ENCODE assay signal across 8 cellular contexts in genomic region chr15:43799945-43800285, GRCh38. TPM values are rescaled to one million over a fixed set of nuclear protein-coding genes. Genes with fewer than 3 reads are reported as not detected.
DNase-seq lines count a peak whose midpoint lies in the region; ATAC-seq and TF ChIP-seq lines count a peak whose summit lies in the region.

SERINC4 (minus strand) TSS chr15:43800220; CDS start chr15:43799986, 234 bp downstream.

- H3K9me3 Mint-ChIP-seq in activated CD4-positive, alpha-beta T cell treated with anti-CD3 and anti-CD28 coated beads, Interleukin-2, amount 10 ng/mL, durations not matched to agents 24 days and 14 days, result no peaks in the 10 kb centered on the region
- H3K9me3 Mint-ChIP-seq in brain, result no peaks in the 10 kb centered on the region

- no peak for DNase-seq in activated CD4-positive, alpha-beta T cell treated with anti-CD3 and anti-CD28 coated beads, Interleukin-2, amount 10 ng/mL, durations not matched to agents 24 days and 14 days
- no peak for DNase-seq in activated CD4-positive, alpha-beta T cell treated with anti-CD3 and anti-CD28 coated beads, Interleukin-2, amount 50 U/mL, for 1 hour
- DNase-seq in right lobe of liver (no peak), tibial nerve (ENCODE audit: low spot score in 2 of 2) (no peak), SHP77 treated with DMSO at 0.1 percent for 48 hours (lab: John Stamatoyannopoulos, UW) (no peak), NCI-H128 (lab: John Stamatoyannopoulos, UW; ENCODE audit: unreplicated experiment) (no peak)

- H3K27ac ChIP-seq in right lobe of liver (peak within 1 kb of the TSS; percentile 95 to 99 (median 97)), tibial nerve (peak within 1 kb of the TSS; percentile 83 to 98 (median 95))

- H3K4me1 ChIP-seq in right lobe of liver, result peaks cover 0 to 8% (median 2%) of the 10 kb centered on the region in 4 donors
- peaks cover 0 to 62% (median 18%) of the 10 kb centered on the region in 4 donors for H3K4me1 ChIP-seq in tibial nerve

- WGBS in right lobe of liver (ENCODE audit: insufficient coverage, low coverage, low lambda C conversion rate, missing lambda C conversion rate), result 88% methylated on average over 4 of the region's 8 CpGs
- WGBS in tibial nerve, 2 donors, result 82 to 88% methylated on average over 6 to 8 of the region's 8 CpGs

- no peaks in the 10 kb centered on the region for H3K27me3 Mint-ChIP-seq in activated CD4-positive, alpha-beta T cell treated with anti-CD3 and anti-CD28 coated beads, Interleukin-2, amount 10 ng/mL, durations not matched to agents 24 days and 14 days
- H3K27me3 Mint-ChIP-seq in brain, result peaks cover 6% of the 10 kb centered on the region

- ATAC-seq in right lobe of liver (peak; percentile 2 to 3 (median 2)), HG03469 (IDR thresholded peaks at IDR 0.05; ENCODE audit: unreplicated experiment) (no peak)

- intact Hi-C loops in activated CD4-positive, alpha-beta T cell treated with anti-CD3 and anti-CD28 coated beads, Interleukin-2, amount 10 ng/mL, durations not matched to agents 24 days and 14 days (cut with micrococcal nuclease), result loop anchor here (1.0 to 10.0 kb wide), 3 partner anchors 8 to 615 kb away; partner anchors contain the start of genes CCNDBP1, MFAP1 and SERF2
- intact Hi-C loops in right lobe of liver (cut with DNase I), result no loop called here

- H3K27ac Mint-ChIP-seq in activated CD4-positive, alpha-beta T cell treated with anti-CD3 and anti-CD28 coated beads, Interleukin-2, amount 10 ng/mL, durations not matched to agents 24 days and 14 days, result peak within 1 kb of the TSS; percentile 98
- peak within 1 kb of the TSS; percentile 96 to 99 (median 99) for H3K27ac Mint-ChIP-seq in brain

- H3K36me3 ChIP-seq in right lobe of liver (peaks cover 0 to 28% (median 13%) of the 10 kb centered on the region in 4 donors), tibial nerve (peaks cover 4 to 81% (median 17%) of the 10 kb centered on the region in 3 donors)

- TF ChIP-seq POLR2A in right lobe of liver (IDR thresholded peaks at IDR 0.05) (no peak), tibial nerve (IDR thresholded peaks at IDR 0.05) (no peak)

- H3K4me3 Mint-ChIP-seq in activated CD4-positive, alpha-beta T cell treated with anti-CD3 and anti-CD28 coated beads, Interleukin-2, amount 10 ng/mL, durations not matched to agents 24 days and 14 days, result peak within 1 kb of the TSS; percentile 96
- peak within 1 kb of the TSS; percentile 98 to 100 (median 98) for H3K4me3 Mint-ChIP-seq in brain

- no peaks in the 10 kb centered on the region for H3K27me3 ChIP-seq in right lobe of liver
- H3K27me3 ChIP-seq in tibial nerve, result no peaks in the 10 kb centered on the region

- H3K4me3 ChIP-seq in right lobe of liver, result peak within 1 kb of the TSS; percentile 81 to 86 (median 85)
- peak within 1 kb of the TSS; percentile 65 to 85 (median 72) for H3K4me3 ChIP-seq in tibial nerve

- H3K36me3 Mint-ChIP-seq in activated CD4-positive, alpha-beta T cell treated with anti-CD3 and anti-CD28 coated beads, Interleukin-2, amount 10 ng/mL, durations not matched to agents 24 days and 14 days (ENCODE audit: low read depth), result peaks cover 71% of the 10 kb centered on the region
- peaks cover 67% of the 10 kb centered on the region for H3K36me3 Mint-ChIP-seq in brain

- H3K9me3 ChIP-seq in right lobe of liver, result no peaks in the 10 kb centered on the region
- H3K9me3 ChIP-seq in tibial nerve, result no peaks in the 10 kb centered on the region

- TF ChIP-seq EP300 in tibial nerve (IDR thresholded peaks at IDR 0.05), result no peak

- TF ChIP-seq CTCF in brain (conservative IDR thresholded peaks at IDR 0.05) (no peak), right lobe of liver (IDR thresholded peaks at IDR 0.05) (no peak), tibial nerve (IDR thresholded peaks at IDR 0.05) (no peak)

- H3K4me1 Mint-ChIP-seq in activated CD4-positive, alpha-beta T cell treated with anti-CD3 and anti-CD28 coated beads, Interleukin-2, amount 10 ng/mL, durations not matched to agents 24 days and 14 days, result peaks cover 35% of the 10 kb centered on the region
- H3K4me1 Mint-ChIP-seq in brain, result peaks cover 60% of the 10 kb centered on the region

RNA-seq across cellular contexts. Expression of gene SERINC4, which starts in this region (rescaled TPM):
- total RNA-seq in activated CD4-positive, alpha-beta T cell treated with anti-CD3 and anti-CD28 coated beads, Interleukin-2, amount 10 ng/mL, durations not matched to agents 24 days and 14 days, result 0.28 and 0.33 TPM in 2 replicates
- 0.22 TPM for polyA plus RNA-seq in brain (ENCODE audit: insufficient read depth, low read depth, low replicate concordance)
- under 1 TPM in 2 of 6 experiments, not detected in 4; 0.22 to 0.26 TPM for total RNA-seq in right lobe of liver
- under 1 TPM in 1 of 4 donors, not detected in 3; 0.20 TPM for total RNA-seq in tibial nerve

Comparison
In these comparisons a context has a peak if more than half of its experiments do, and no peak if none do; other contexts are left out.
1. Peak in ATAC-seq, H3K4me3 ChIP-seq and H3K27ac ChIP-seq in right lobe of liver; RNA of the gene not detected or under 1 TPM.